ENCODE assay signal across 25 cellular contexts in genomic region chr2:201975434-201975833, GRCh38. TPM values are rescaled to one million over a fixed set of nuclear protein-coding genes. Genes with fewer than 3 reads are reported as not detected.
DNase-seq lines count a peak whose midpoint lies in the region; ATAC-seq, FAIRE-seq and TF ChIP-seq lines count a peak whose summit lies in the region.
"Had no signal": no experiment of that assay in that cellular context is flagged by ENCODE, and none has a peak within 500 bp of the region (broad histone marks: within the 10 kb centered on the region; RNA-seq: fewer than 3 reads in every experiment).

No MANE protein-coding gene starts in this region.

- H4K20me1 ChIP-seq in H1 (replicated peaks in 1 of 2; ENCODE audit: control insufficient read depth in 1 of 2, insufficient read depth in 2 of 2, low read length in 2 of 2) = no peaks in the 10 kb centered on the region

- 54% methylated on average over 8 of the region's 8 CpGs for WGBS in A549 (ENCODE audit: missing lambda C conversion rate)
- 90% methylated on average over 8 of the region's 8 CpGs; no CpG with 5 or more reads in 1 of the 2 experiments for WGBS in H1 (ENCODE audit: extremely low coverage in 1 of 2, insufficient coverage in 1 of 2, insufficient read length in 1 of 2, insufficient replicate concordance in 2 of 2, low coverage in 1 of 2, low lambda C conversion rate in 2 of 2, missing lambda C conversion rate in 1 of 2), 2 experiments
- 81 to 85% methylated on average over 8 of the region's 8 CpGs for WGBS in transverse colon (ENCODE audit: low coverage in 1 of 2), 2 donors

- H4K8ac ChIP-seq in H1 (ENCODE audit: extremely low read depth, insufficient read depth, low read length) = no peak overlapping the region; the same call in 1 of the 2 replicates

- H2BK5ac ChIP-seq in H1 (ENCODE audit: low read depth, low read length) = no peak overlapping the region

- TF ChIP-seq EP300 in A549 (IDR thresholded peaks at IDR 0.05) (no peak), H1 (IDR thresholded peaks at IDR 0.05; ENCODE audit: borderline replicate concordance in 1 of 2, low read depth in 2 of 2, low read length in 2 of 2) (no peak), transverse colon (IDR thresholded peaks at IDR 0.05; ENCODE audit: low read depth) (no peak)

- TF ChIP-seq POLR2A in A549 (IDR thresholded peaks at IDR 0.05; ENCODE audit: low read length) = no peak
- TF ChIP-seq POLR2A in H1 (IDR thresholded peaks at IDR 0.05; ENCODE audit: control extremely low read depth in 1 of 2, low read depth in 2 of 2, low read length in 2 of 2) = no peak
- no peak for TF ChIP-seq POLR2A in transverse colon (IDR thresholded peaks at IDR 0.05)

- no peak for TF ChIP-seq RAD21 in A549 (conservative IDR thresholded peaks at IDR 0.05 in 1 of 2, IDR thresholded peaks at IDR 0.05 in 1 of 2)
- no peak for TF ChIP-seq RAD21 in H1 (IDR thresholded peaks at IDR 0.05 in 1 of 2, conservative IDR thresholded peaks at IDR 0.05 in 1 of 2; ENCODE audit: low read depth in 2 of 2, low read length in 2 of 2)

- no peak overlapping the region for H3K23ac ChIP-seq in H1 (ENCODE audit: insufficient read length)

- peak overlapping the region; percentile 55; the same call in 2 of the 3 replicates for H3K4me2 ChIP-seq in A549
- H3K4me2 ChIP-seq in H1 (ENCODE audit: insufficient read depth in 1 of 2, low read depth in 2 of 2, low read length in 2 of 2) = no peak overlapping the region
- H3K4me2 ChIP-seq: GM23338 had no signal

- CTCF ChIA-PET in A549 (lab: Yijun Ruan, JAX) = interaction anchor here (0.6 to 0.9 kb wide), 3 partner anchors 16 to 204 kb away, joined by 3 read pairs; no protein-coding TSS in a partner anchor
- CTCF ChIA-PET in H1 (lab: Charles Lee; ENCODE audit: partially characterized antibody) = interaction anchor here (1.0 to 1.4 kb wide), 3 partner anchors 10 to 115 kb away, joined by 3 to 5 read pairs (median 4); no protein-coding TSS in a partner anchor

- DNase-seq in A549 (ENCODE audit: low read depth in 1 of 2, low spot score in 1 of 2) = no peak
- peak; percentile 27 for DNase-seq in HuH-7 (ENCODE audit: low spot score)
- DNase-seq in H1 (ENCODE audit: low read depth in 1 of 2, low spot score in 2 of 2) = no peak
- peak; percentile 38 for DNase-seq in mucosa of gallbladder (ENCODE audit: low spot score)
- DNase-seq in T-helper 17 cell = no peak
- DNase-seq in transverse colon = no peak
- no peak for DNase-seq in germinal center (ENCODE audit: low spot score)
- DNase-seq: ACHN; BE2C; C1 segment of cervical spinal cord; CD4-positive, CD25-positive, alpha-beta regulatory T cell; CD8-positive, alpha-beta memory T cell; COR-L47; DMS153; DMS79; GDM1; H7; HFFc6 had no signal

- H3K79me1 ChIP-seq in H1 (ENCODE audit: low read depth, low read length) = peaks cover 2% of the 10 kb centered on the region; the same call in 1 of the 2 replicates

- H3K4me1 Mint-ChIP-seq in T-helper 17 cell = peaks cover 2% of the 10 kb centered on the region
- H3K4me1 Mint-ChIP-seq: CD4-positive, CD25-positive, alpha-beta regulatory T cell; CD8-positive, alpha-beta memory T cell had no signal

- H3K79me2 ChIP-seq in H1 (ENCODE audit: control insufficient read depth in 1 of 2, insufficient read depth in 2 of 2, low read length in 2 of 2) = peaks cover 11 to 18% of the 10 kb centered on the region in 2 experiments

- TF ChIP-seq CTCF in A549 (IDR thresholded peaks at IDR 0.05) (no peak), H1 (IDR thresholded peaks at IDR 0.05; ENCODE audit: control extremely low read depth in 1 of 3, insufficient read depth in 1 of 3, low read depth in 1 of 3, low read length in 3 of 3) (no peak), transverse colon (IDR thresholded peaks at IDR 0.05) (no peak)

- H3K56ac ChIP-seq in H1 (replicated peaks; ENCODE audit: insufficient read length, low read depth, low read length) = no peak overlapping the region

- no peak overlapping the region for H3K27ac Mint-ChIP-seq in T-helper 17 cell
- H3K27ac Mint-ChIP-seq: CD4-positive, CD25-positive, alpha-beta regulatory T cell; CD8-positive, alpha-beta memory T cell; GM23338; HFFc6 had no signal

- no peak overlapping the region for H3K4me3 ChIP-seq in A549
- H3K4me3 ChIP-seq in H1 (ENCODE audit: extremely low read depth in 1 of 4, insufficient read depth in 2 of 4, low read depth in 3 of 4, low read length in 4 of 4) = no peak overlapping the region
- H3K4me3 ChIP-seq in transverse colon = no peak overlapping the region
- H3K4me3 ChIP-seq: GM23338 had no signal

- no peak overlapping the region for H3K4ac ChIP-seq in H1 (replicated peaks; ENCODE audit: insufficient read length, low read depth, low read length)

- peak overlapping the region; percentile 78; the same call in 1 of the 2 replicates for H2BK12ac ChIP-seq in H1 (ENCODE audit: low read depth, low read length)

- H3K27ac ChIP-seq in A549 = no peak overlapping the region
- H3K27ac ChIP-seq in H1 (ENCODE audit: low read depth, low read length) = no peak overlapping the region
- no peak overlapping the region for H3K27ac ChIP-seq in transverse colon
- H3K27ac ChIP-seq: HL-60 had no signal

- intact Hi-C loops in transverse colon (cut with DNase I; ENCODE audit: low total_unique reads) = no loop called here

- H4K91ac ChIP-seq in H1 (replicated peaks; ENCODE audit: insufficient read length, low read length) = peak overlapping the region; percentile 58

- H3K4me3 Mint-ChIP-seq in T-helper 17 cell = no peak overlapping the region
- H3K4me3 Mint-ChIP-seq: CD4-positive, CD25-positive, alpha-beta regulatory T cell; CD8-positive, alpha-beta memory T cell; GM23338; HFFc6 had no signal

- ATAC-seq in A549 (peak in 1 of 2 experiments; percentile 37; a peak in 2 of 6 replicates), T-helper 17 cell (no peak)
- ATAC-seq: GM23338, HCT116 had no signal

- H3K9me3 ChIP-seq in A549 (no peaks in the 10 kb centered on the region), H1 (ENCODE audit: insufficient read depth in 2 of 2, low read depth in 1 of 2, low read length in 1 of 2) (no peaks in the 10 kb centered on the region), T-helper 17 cell (ENCODE audit: control insufficient read depth, low read length, poor library complexity, severe bottlenecking) (no peaks in the 10 kb centered on the region), transverse colon (no peaks in the 10 kb centered on the region)
- H3K9me3 ChIP-seq: BE2C had no signal

- H4K5ac ChIP-seq in H1 (ENCODE audit: insufficient read length, low read depth, low read length) = no peak overlapping the region

- no peak for FAIRE-seq in A549 (lab: Jason Lieb, UNC)
- FAIRE-seq in H1 (lab: Jason Lieb, UNC) = no peak
- FAIRE-seq: D721Med, GM12892, GM18507, HTR-8/SVneo had no signal

- H3K27me3 ChIP-seq in H1 (replicated peaks in 1 of 4; ENCODE audit: control insufficient read depth in 3 of 4, extremely low read depth in 1 of 4, insufficient read depth in 3 of 4, low read length in 3 of 4) (no peaks in the 10 kb centered on the region), transverse colon (no peaks in the 10 kb centered on the region)
- H3K27me3 ChIP-seq: BE2C had no signal

- no peak overlapping the region for H3K9ac ChIP-seq in H1 (replicated peaks in 1 of 4; ENCODE audit: extremely low read depth in 1 of 4, low read depth in 3 of 4, low read length in 3 of 4)

- H2AFZ ChIP-seq in H1 (ENCODE audit: low read length) = no peak overlapping the region
- H2AFZ ChIP-seq: GM23338 had no signal

- no peak overlapping the region for H2BK20ac ChIP-seq in H1 (ENCODE audit: low read length)

- H3K23me2 ChIP-seq in H1 (ENCODE audit: low read depth, low read length) = peaks cover 12% of the 10 kb centered on the region

- H2BK120ac ChIP-seq in H1 (replicated peaks; ENCODE audit: low read depth, low read length) = peak overlapping the region; percentile 12

- H3K27me3 Mint-ChIP-seq in T-helper 17 cell = peaks cover 27% of the 10 kb centered on the region

- H3K18ac ChIP-seq in H1 (ENCODE audit: extremely low read depth, low read length) = peak overlapping the region; percentile 71; the same call in 1 of the 2 replicates

- no peak overlapping the region; the same call in 1 of the 2 replicates for H2AK5ac ChIP-seq in H1 (ENCODE audit: low read depth, low read length)

- H3K36me3 ChIP-seq in H1 (ENCODE audit: control insufficient read depth in 2 of 4, insufficient read depth in 4 of 4, low read length in 3 of 4) (peaks cover 0 to 30% (median 0%) of the 10 kb centered on the region in 4 experiments; a peak in 3 of 8 replicates), transverse colon (no peaks in the 10 kb centered on the region)
- H3K36me3 ChIP-seq: BE2C had no signal

- H3K4me1 ChIP-seq in A549 (peaks cover 15% of the 10 kb centered on the region), H1 (replicated peaks in 1 of 4; ENCODE audit: control insufficient read depth in 3 of 4, insufficient read depth in 4 of 4, low read length in 3 of 4) (peaks cover 23 to 44% (median 33%) of the 10 kb centered on the region in 4 experiments), transverse colon (peaks cover 0 to 9% (median 5%) of the 10 kb centered on the region in 4 donors)

- in situ Hi-C loops in transverse colon (cut with MboI; ENCODE audit: low pct_ligation_motif_present in 1 of 4, low pct_unique_long_range_greater_than_20kb in 1 of 4, low sequenced_read_pairs in 3 of 4) = no loop called here

- POLR2A ChIA-PET in A549 (lab: Yijun Ruan, JAX) = no interaction called here
- POLR2A ChIA-PET in H1 (lab: Charles Lee; ENCODE audit: partially characterized antibody) = interaction anchor here (0.8 to 12.1 kb wide), 6 partner anchors 9 to 60 kb away, joined by 4 to 186 read pairs (median 40); no protein-coding TSS in a partner anchor

- H3K14ac ChIP-seq in H1 (ENCODE audit: insufficient read length) = no peak overlapping the region

- no peaks in the 10 kb centered on the region for H3K36me3 Mint-ChIP-seq in T-helper 17 cell (ENCODE audit: low read depth)
- H3K36me3 Mint-ChIP-seq: CD4-positive, CD25-positive, alpha-beta regulatory T cell; CD8-positive, alpha-beta memory T cell had no signal

- H2BK15ac ChIP-seq in H1 (ENCODE audit: low read length) = no peak overlapping the region

RNA-seq across cellular contexts. Expression of gene FZD7, which starts 58.2 kb away (rescaled TPM):
- polyA plus RNA-seq in A549 (2011; rRNA removed) = 5.3 and 5.5 TPM in 2 replicates
- polyA plus RNA-seq in A549 (2012; cell fraction: cytosol; rRNA removed) = 3.4 and 5.3 TPM in 2 replicates
- polyA plus RNA-seq in A549 (2012; cell fraction: nucleus; rRNA removed) = 6.6 and 8.9 TPM in 2 replicates
- 4.9 to 7.1 TPM (median 6.7 TPM) in 3 replicates for polyA plus RNA-seq in A549 (2017; fragmentation: RNase III; extraction: RNeasy Plus Mini Kit Qiagen cat#74134 plus additional on column Dnase treatment)
- polyA minus RNA-seq in A549 (2011; rRNA and poly(A)+ RNA removed) = 5.6 and 6.8 TPM in 2 replicates
- total RNA-seq in H1 (2021; fragmentation: NEBNext Ultra II Directional; extraction: Animal tissue kit (Norgen Biotek cat#: 25700)) = 246 TPM in 2 replicates
- 176 and 280 TPM in 2 replicates for polyA plus RNA-seq in H1 (2011; rRNA removed)
- polyA plus RNA-seq in H1 (2011; cell fraction: cytosol; rRNA removed) = 156 TPM
- 238 TPM for polyA plus RNA-seq in H1 (2011; cell fraction: nucleus; rRNA removed)
- 145 to 162 TPM (median 157 TPM) in 4 replicates for polyA plus RNA-seq in H1 (2012, experiment 1 of 2)
- polyA plus RNA-seq in H1 (2012, experiment 2 of 2) = 136 TPM
- 295 TPM for polyA plus RNA-seq in H1 (2013, experiment 1 of 2)
- 302 TPM for polyA plus RNA-seq in H1 (2013, experiment 2 of 2)
- 158 and 159 TPM in 2 replicates for polyA minus RNA-seq in H1 (2011; rRNA and poly(A)+ RNA removed)
- 315 TPM for polyA minus RNA-seq in H1 (2011; cell fraction: cytosol; rRNA and poly(A)+ RNA removed)
- 207 TPM for polyA minus RNA-seq in H1 (2011; cell fraction: nucleus; rRNA and poly(A)+ RNA removed)
- 10.4 TPM for total RNA-seq in mucosa of gallbladder
- under 1 TPM; 0.30 to 0.31 TPM for total RNA-seq in T-helper 17 cell
- 10 to 100 TPM in 3 of 4 donors, 1 to 10 TPM in 1; 6.2 to 14.6 (median 13.3) TPM for total RNA-seq in transverse colon
- polyA plus RNA-seq: CD8-positive, alpha-beta memory T cell had no signal

Comparison
In these comparisons a context has a peak if more than half of its experiments do, and no peak if none do; other contexts are left out.
1. DNase-seq: peak in HuH-7 (single experiment) and mucosa of gallbladder (single experiment); none in A549 (0 of 2), H1 (0 of 2), T-helper 17 cell (0 of 3), transverse colon (single experiment) and germinal center (single experiment).
2. RNA of gene FZD7, which starts 58.2 kb away (total RNA-seq): 246 TPM in H1; 6.2 to 14.6 TPM in transverse colon, 10.4 TPM in mucosa of gallbladder (single experiment) and 0.30 to 0.31 TPM in T-helper 17 cell; every median in the first group is over 10 times any median in the second.